8 cellular contexts compared by ENCODE assay signal in the genomic region with DNA sequence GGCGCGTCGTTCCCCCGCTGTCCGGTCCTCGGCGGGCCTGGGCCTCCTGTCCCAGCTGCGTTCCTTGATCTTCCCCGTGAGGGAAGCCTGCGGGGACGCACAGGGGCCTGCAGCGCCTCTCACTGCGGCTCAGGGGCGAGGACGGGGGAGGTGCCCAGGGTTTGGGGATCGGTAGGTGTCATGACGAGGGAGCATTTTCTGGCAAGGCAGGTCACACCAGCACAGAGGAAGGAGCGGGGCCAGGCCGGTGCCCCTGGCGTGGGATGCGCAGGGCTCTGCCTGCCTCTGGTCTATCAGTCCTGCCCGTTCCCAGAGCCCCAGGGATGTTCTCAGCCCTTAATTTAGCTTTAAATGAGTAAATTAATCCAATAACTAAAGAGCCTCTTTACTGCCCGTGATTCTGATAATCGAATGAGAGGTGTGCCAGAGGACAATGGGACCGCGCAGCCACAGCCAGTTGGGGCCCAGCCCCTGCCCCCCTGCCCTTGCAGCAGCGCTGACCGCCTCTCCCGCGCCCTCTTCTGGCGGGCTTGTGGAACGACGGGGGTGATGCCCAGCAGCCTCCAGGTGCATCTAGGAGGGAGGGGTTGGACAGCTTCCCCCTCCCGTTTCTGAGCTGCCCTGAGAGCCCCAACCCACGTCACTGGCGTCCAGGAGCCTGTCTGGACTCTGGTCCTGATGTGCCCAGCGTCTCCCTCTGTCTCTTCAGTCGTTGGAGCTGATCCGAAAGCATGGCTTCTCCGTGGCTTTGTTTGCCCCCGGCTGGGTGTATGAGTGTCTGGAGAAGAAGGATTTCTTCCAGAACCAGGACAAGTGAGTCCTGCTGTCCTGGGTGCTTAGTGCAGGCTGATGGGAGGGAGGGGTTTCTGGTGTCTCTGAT. TPM values are rescaled to one million over a fixed set of nuclear protein-coding genes. Genes with fewer than 3 reads are reported as not detected.
DNase-seq lines count a peak whose midpoint lies in the region; ATAC-seq and TF ChIP-seq lines count a peak whose summit lies in the region.

No MANE protein-coding gene starts in this region.

- no peaks in the 10 kb centered on the region for H3K9me3 Mint-ChIP-seq in Calu3 (ENCODE audit: low read depth, unreplicated experiment)

- H3K36me3 ChIP-seq in right lobe of liver, result peaks cover 0 to 71% (median 7%) of the 10 kb centered on the region in 4 donors
- peaks cover 29 to 47% of the 10 kb centered on the region in 2 donors for H3K36me3 ChIP-seq in thyroid gland

- CTCF ChIA-PET in Calu3 (lab: Charles Lee), result no interaction called here

- H3K27ac ChIP-seq in right lobe of liver, result no peak overlapping the region
- no peak overlapping the region for H3K27ac ChIP-seq in thyroid gland

- intact Hi-C loops in Calu3 (cut with micrococcal nuclease; ENCODE audit: unreplicated experiment) (no loop called here), right lobe of liver (cut with DNase I) (no loop called here), thyroid gland (cut with DNase I) (no loop called here)

- BruUV-seq in Calu3 (replicated peaks; lab: Mats Ljungman, UMichigan), result no TSS peak

- no peak for TF ChIP-seq POLR2A in right lobe of liver (IDR thresholded peaks at IDR 0.05)
- no peak for TF ChIP-seq POLR2A in thyroid gland (IDR thresholded peaks at IDR 0.05)

- 67% methylated on average over 16 of the region's 41 CpGs for WGBS in right lobe of liver (ENCODE audit: insufficient coverage, low coverage, low lambda C conversion rate, missing lambda C conversion rate)
- WGBS in thyroid gland, 2 donors, result 76% methylated on average over 34 to 39 of the region's 41 CpGs

- peaks cover 33% of the 10 kb centered on the region for H3K36me3 Mint-ChIP-seq in Calu3 (ENCODE audit: insufficient read depth, unreplicated experiment)

- no peak overlapping the region for H3K4me3 Mint-ChIP-seq in Calu3 (ENCODE audit: low read depth, unreplicated experiment)

- DNase-seq in Calu3 (peak; percentile 56), KBM-7 (peak; percentile 49), UCSD-AML1 (lab: John Stamatoyannopoulos, UW; ENCODE audit: unreplicated experiment) (peak; percentile 61), right lobe of liver (peak in 2 of 3 donors; percentile 45 to 62), thyroid gland (peak; percentile 22 to 27), GDM1 (lab: John Stamatoyannopoulos, UW) (no peak)
- DNase-seq in central memory CD4-positive, alpha-beta T cell, result peak; percentile 44

- H3K4me1 Mint-ChIP-seq in Calu3 (ENCODE audit: low read depth, unreplicated experiment), result no peaks in the 10 kb centered on the region

- H3K27me3 ChIP-seq in right lobe of liver, result no peaks in the 10 kb centered on the region
- H3K27me3 ChIP-seq in thyroid gland, result no peaks in the 10 kb centered on the region

- H3K27me3 Mint-ChIP-seq in Calu3 (ENCODE audit: unreplicated experiment), result no peaks in the 10 kb centered on the region

- H3K4me1 ChIP-seq in right lobe of liver (no peaks in the 10 kb centered on the region), thyroid gland (no peaks in the 10 kb centered on the region)

- peak; percentile 32 to 62 (median 54) for ATAC-seq in right lobe of liver
- ATAC-seq in HG03039 (IDR thresholded peaks at IDR 0.05; ENCODE audit: unreplicated experiment), result no peak

- H3K4me3 ChIP-seq in right lobe of liver (no peak overlapping the region), thyroid gland (replicated peaks in 1 of 3) (no peak overlapping the region)

- H3K27ac Mint-ChIP-seq in Calu3 (ENCODE audit: unreplicated experiment), result no peak overlapping the region

- TF ChIP-seq CTCF in Calu3 (IDR thresholded peaks at IDR 0.05; ENCODE audit: unreplicated experiment) (peak; percentile 90), right lobe of liver (IDR thresholded peaks at IDR 0.05) (peak; percentile 52 to 77 (median 70)), thyroid gland (IDR thresholded peaks at IDR 0.05) (peak; percentile 42 to 77 (median 47))

- H3K9me3 ChIP-seq in right lobe of liver (no peaks in the 10 kb centered on the region), thyroid gland (no peaks in the 10 kb centered on the region)

- in situ Hi-C loops in KBM-7 (cut with MboI; ENCODE audit: low pct_unique_long_range_greater_than_20kb, low sequenced_read_pairs), result no loop called here

RNA-seq across cellular contexts. Expression of a gene that starts 7.9 kb away (rescaled TPM):
- total RNA-seq in Calu3 (2022), result 57.1 and 58.0 TPM in 2 replicates
- total RNA-seq in right lobe of liver, result 10 to 100 TPM in 5 of 6 experiments, 1 to 10 TPM in 1; 7.4 to 63.7 (median 39.1) TPM
- 10 to 100 TPM; 23.9 to 37.1 (median 31.2) TPM for total RNA-seq in thyroid gland

RNA-seq across cellular contexts. Expression of a gene that starts 58.6 kb away (rescaled TPM):
- total RNA-seq in Calu3 (2022), result 3.1 and 3.3 TPM in 2 replicates
- 10 to 100 TPM in 5 of 6 experiments, 1 to 10 TPM in 1; 9.8 to 40.2 (median 26.2) TPM for total RNA-seq in right lobe of liver
- total RNA-seq in thyroid gland, result 100 to 1,000 TPM in 1 of 4 donors, 10 to 100 TPM in 3; 58.8 to 135 (median 73.7) TPM
